ENCODE assay signal across 21 cellular contexts in genomic region chr12:77294016-77294415, GRCh38.
A peak's percentile ranks its signal among the peaks of the same experiment; 100 is the strongest.
DNase-seq lines count a peak whose midpoint lies in the region; ATAC-seq, FAIRE-seq and TF ChIP-seq lines count a peak whose summit lies in the region.
"Had no signal": no experiment of that assay in that cellular context is flagged by ENCODE, and none has a peak within 500 bp of the region (broad histone marks: within the 10 kb centered on the region; RNA-seq: fewer than 3 reads in every experiment).

No MANE protein-coding gene starts in this region.

- dilution Hi-C loops in mammary epithelial cell (cut with HindIII; ENCODE audit: low sequenced_read_pairs), result no loop called here

- WGBS in mammary epithelial cell (ENCODE audit: low coverage, missing lambda C conversion rate), result 54% methylated on average over 1 of the region's 1 CpG
- 55 to 79% (median 65%) methylated on average over 1 of the region's 1 CpG for WGBS in ovary, 3 donors

- peaks cover 29% of the 10 kb centered on the region for H3K4me1 Mint-ChIP-seq in Calu3 (ENCODE audit: low read depth, unreplicated experiment)
- no peaks in the 10 kb centered on the region for H3K4me1 Mint-ChIP-seq in CD8-positive, alpha-beta memory T cell
- H3K4me1 Mint-ChIP-seq: immature natural killer cell had no signal

- H3K27ac ChIP-seq in mammary epithelial cell (ENCODE audit: insufficient read depth, low read depth, low read length) (no peak overlapping the region), ovary (no peak overlapping the region)
- H3K27ac ChIP-seq in CD8-positive, alpha-beta memory T cell (ENCODE audit: low read depth, low read length), result no peak overlapping the region
- H3K27ac ChIP-seq: coronary artery, KMS-11, vagina had no signal

- H3K27me3 ChIP-seq in mammary epithelial cell (ENCODE audit: insufficient read depth, low read length) (no peaks in the 10 kb centered on the region), ovary (no peaks in the 10 kb centered on the region)
- no peaks in the 10 kb centered on the region for H3K27me3 ChIP-seq in CD8-positive, alpha-beta memory T cell (ENCODE audit: insufficient read depth, low read length, poor library complexity, severe bottlenecking)
- H3K27me3 ChIP-seq: vagina had no signal

- TF ChIP-seq CTCF in Calu3 (IDR thresholded peaks at IDR 0.05; ENCODE audit: unreplicated experiment) (no peak), mammary epithelial cell (conservative IDR thresholded peaks at IDR 0.05 in 1 of 2, IDR thresholded peaks at IDR 0.05 in 1 of 2; ENCODE audit: extremely low read depth in 1 of 2, insufficient read depth in 1 of 2, low read depth in 1 of 2, low read length in 2 of 2) (no peak), ovary (IDR thresholded peaks at IDR 0.05) (no peak)

- peaks cover 5% of the 10 kb centered on the region for H3K9me3 Mint-ChIP-seq in Calu3 (ENCODE audit: low read depth, unreplicated experiment)
- H3K9me3 Mint-ChIP-seq in CD8-positive, alpha-beta memory T cell, result peaks cover 2 to 10% (median 9%) of the 10 kb centered on the region in 5 donors

- intact Hi-C loops in Calu3 (cut with micrococcal nuclease; ENCODE audit: unreplicated experiment), result loop anchor here (5.0 kb wide), 2 partner anchors 62 to 82 kb away; no protein-coding TSS in a partner anchor
- intact Hi-C loops in mammary epithelial cell (cut with micrococcal nuclease), result no loop called here
- intact Hi-C loops in ovary (cut with DNase I), result no loop called here
- intact Hi-C loops in left ventricle myocardium superior (cut with micrococcal nuclease), result no loop called here

- H3K36me3 Mint-ChIP-seq in Calu3 (ENCODE audit: insufficient read depth, unreplicated experiment), result no peaks in the 10 kb centered on the region
- H3K36me3 Mint-ChIP-seq in CD8-positive, alpha-beta memory T cell, result no peaks in the 10 kb centered on the region
- H3K36me3 Mint-ChIP-seq: natural killer cell treated with Interleukin-12 subunit alpha and Interleukin-12 subunit beta and Interleukin-15 and Interleukin-18, amount 100 ng/mL, for 72 hours had no signal

- H3K27me3 Mint-ChIP-seq in Calu3 (ENCODE audit: unreplicated experiment), result no peaks in the 10 kb centered on the region
- no peaks in the 10 kb centered on the region for H3K27me3 Mint-ChIP-seq in CD8-positive, alpha-beta memory T cell
- H3K27me3 Mint-ChIP-seq: natural killer cell treated with Interleukin-12 subunit alpha and Interleukin-12 subunit beta and Interleukin-15 and Interleukin-18, amount 100 ng/mL, for 72 hours had no signal

- TF ChIP-seq POLR2A in ovary (IDR thresholded peaks at IDR 0.05), result no peak

- H2AFZ ChIP-seq in mammary epithelial cell (ENCODE audit: low read depth, low read length), result no peak overlapping the region

- ATAC-seq in left ventricle myocardium superior, result no peak
- ATAC-seq: natural killer cell treated with Interleukin-12 subunit alpha and Interleukin-12 subunit beta and Interleukin-15 and Interleukin-18, amount 100 ng/mL, for 72 hours had no signal

- in situ Hi-C loops in mammary epithelial cell (cut with MboI; ENCODE audit: low sequenced_read_pairs in 2 of 2), result no loop called here

- H3K4me3 Mint-ChIP-seq in Calu3 (ENCODE audit: low read depth, unreplicated experiment), result no peak overlapping the region
- no peak overlapping the region for H3K4me3 Mint-ChIP-seq in CD8-positive, alpha-beta memory T cell
- H3K4me3 Mint-ChIP-seq: immature natural killer cell; natural killer cell treated with Interleukin-12 subunit alpha and Interleukin-12 subunit beta and Interleukin-15 and Interleukin-18, amount 100 ng/mL, for 72 hours had no signal

- H3K9me3 ChIP-seq in mammary epithelial cell (replicated peaks; ENCODE audit: insufficient read depth, low read length) (no peaks in the 10 kb centered on the region), ovary (no peaks in the 10 kb centered on the region)
- H3K9me3 ChIP-seq in CD8-positive, alpha-beta memory T cell (ENCODE audit: low read length), result no peaks in the 10 kb centered on the region
- H3K9me3 ChIP-seq: HAP-1, vagina had no signal

- no peaks in the 10 kb centered on the region for H3K79me2 ChIP-seq in mammary epithelial cell (ENCODE audit: insufficient read depth, low read length)

- POLR2A ChIA-PET in CD8-positive, alpha-beta memory T cell (lab: Charles Lee), result no interaction called here

- DNase-seq in Calu3 (no peak), M059J (ENCODE audit: low read depth) (peak; percentile 45), mammary epithelial cell (peak; percentile 27), ovary (no peak), left ventricle myocardium superior (no peak)
- no peak for DNase-seq in stimulated activated CD4-positive, alpha-beta T cell treated with anti-CD3 and anti-CD28 coated beads, Interleukin-1b, Interleukin-23, amount 100 ng/mL, for 48 hours
- DNase-seq in CD8-positive, alpha-beta memory T cell, result no peak
- DNase-seq: activated CD4-positive, alpha-beta T cell treated with anti-CD3 and anti-CD28 coated beads for 48 hours; activated CD8-positive, alpha-beta memory T cell treated with anti-CD3 and anti-CD28 coated beads, Interleukin-2, amount 50 U/mL, for 4 hours; immature natural killer cell; NCI-H1092; small intestine; stimulated activated CD4-positive, alpha-beta T cell treated with anti-CD3 and anti-CD28 coated beads, Interleukin-4, amount 100 ng/mL, for 24 hours; SW 1271 had no signal

- H3K27ac Mint-ChIP-seq in Calu3 (ENCODE audit: unreplicated experiment), result peak overlapping the region; percentile 53
- H3K27ac Mint-ChIP-seq in CD8-positive, alpha-beta memory T cell, result no peak overlapping the region
- H3K27ac Mint-ChIP-seq: immature natural killer cell; natural killer cell treated with Interleukin-12 subunit alpha and Interleukin-12 subunit beta and Interleukin-15 and Interleukin-18, amount 100 ng/mL, for 72 hours had no signal

- no TSS peak for BruUV-seq in Calu3 (replicated peaks; lab: Mats Ljungman, UMichigan)
- no TSS peak for BruUV-seq in mammary epithelial cell (replicated peaks; lab: Mats Ljungman, UMichigan)

- TF ChIP-seq EP300 in ovary (IDR thresholded peaks at IDR 0.05), result no peak

- peak; percentile 49 for FAIRE-seq in islet of Langerhans (lab: Jason Lieb, UNC)
- FAIRE-seq: G401.6, small intestine had no signal

- H3K36me3 ChIP-seq in mammary epithelial cell (ENCODE audit: insufficient read depth, low read length) (no peaks in the 10 kb centered on the region), ovary (no peaks in the 10 kb centered on the region)
- no peaks in the 10 kb centered on the region for H3K36me3 ChIP-seq in CD8-positive, alpha-beta memory T cell (ENCODE audit: insufficient read depth, low read length)
- H3K36me3 ChIP-seq: HAP-1, vagina had no signal

- CTCF ChIA-PET in Calu3 (lab: Charles Lee), result interaction anchor here (0.6 to 1.0 kb wide), 3 partner anchors 30 to 359 kb away, joined by 3 to 4 read pairs (median 4); no protein-coding TSS in a partner anchor
- CTCF ChIA-PET in mammary epithelial cell (lab: Charles Lee; ENCODE audit: low non-redundant PET), result no interaction called here
- CTCF ChIA-PET in CD8-positive, alpha-beta memory T cell (lab: Charles Lee), result no interaction called here

- H3K4me1 ChIP-seq in mammary epithelial cell (ENCODE audit: insufficient read depth, low read length) (peaks cover 5% of the 10 kb centered on the region), ovary (ENCODE audit: insufficient read depth) (no peaks in the 10 kb centered on the region)
- H3K4me1 ChIP-seq in CD8-positive, alpha-beta memory T cell (ENCODE audit: insufficient read depth, low read length), result no peaks in the 10 kb centered on the region
- H3K4me1 ChIP-seq: HAP-1, vagina had no signal

- H3K9ac ChIP-seq in mammary epithelial cell (ENCODE audit: insufficient read depth, low read length), result no peak overlapping the region
- H3K9ac ChIP-seq: KMS-11 had no signal

- no peak overlapping the region for H3K4me2 ChIP-seq in mammary epithelial cell (ENCODE audit: insufficient read depth, low read depth, low read length)
- H3K4me2 ChIP-seq: KMS-11 had no signal

- no peaks in the 10 kb centered on the region for H4K20me1 ChIP-seq in mammary epithelial cell (ENCODE audit: insufficient read depth, low read length)

- no peak overlapping the region for H3K4me3 ChIP-seq in mammary epithelial cell (replicated peaks in 1 of 3; ENCODE audit: insufficient read depth in 1 of 3, low read depth in 2 of 3, low read length in 3 of 3)
- no peak overlapping the region for H3K4me3 ChIP-seq in ovary
- no peak overlapping the region for H3K4me3 ChIP-seq in CD8-positive, alpha-beta memory T cell (ENCODE audit: low read length)
- H3K4me3 ChIP-seq: coronary artery, HAP-1, vagina had no signal

Comparison
In these comparisons a context has a peak if more than half of its experiments do, and no peak if none do; other contexts are left out.
1. DNase-seq: peak in M059J (single experiment) and mammary epithelial cell (single experiment); none in Calu3 (single experiment), ovary (0 of 5), stimulated activated CD4-positive, alpha-beta T cell treated with anti-CD3 and anti-CD28 coated beads, Interleukin-1b, Interleukin-23, amount 100 ng/mL, for 48 hours (single experiment), left ventricle myocardium superior (single experiment) and CD8-positive, alpha-beta memory T cell (0 of 5).